ENCODE assay signal across 1 cellular context in genomic region chr4:63919636-63920365, GRCh38.
TF ChIP-seq lines count a peak whose summit lies in the region.

No MANE protein-coding gene starts in this region.

TF ChIP-seq in H1, 55 proteins besides CTCF, POLR2A, EP300 and RAD21 (continued from another document):
- TF ChIP-seq TEAD4 (IDR thresholded peaks at IDR 0.05; ENCODE audit: low read depth, low read length) (no peak), POLR2AphosphoS5 (IDR thresholded peaks at IDR 0.05; ENCODE audit: low read depth, low read length) (no peak), SP1 (IDR thresholded peaks at IDR 0.05; ENCODE audit: low read depth, low read length) (no peak), TCF12 (IDR thresholded peaks at IDR 0.05; ENCODE audit: low read depth, low read length) (no peak), MAX (IDR thresholded peaks at IDR 0.05) (no peak), CHD1 (IDR thresholded peaks at IDR 0.05; ENCODE audit: low read depth, low read length) (no peak), KDM5A (IDR thresholded peaks at IDR 0.05; ENCODE audit: low read length) (no peak)
